15 cellular contexts compared by ENCODE assay signal in genomic region chr7:11082552-11083213, GRCh38.
DNase-seq lines count a peak whose midpoint lies in the region; ATAC-seq and TF ChIP-seq lines count a peak whose summit lies in the region.
"Had no signal": no experiment of that assay in that cellular context is flagged by ENCODE, and none has a peak within 500 bp of the region (broad histone marks: within the 10 kb centered on the region; RNA-seq: fewer than 3 reads in every experiment).

No MANE protein-coding gene starts in this region.

- H3K4me1 Mint-ChIP-seq in activated T-helper 1 cell treated with anti-CD3 and anti-CD28 coated beads, Interleukin-12 subunit alpha, Interleukin-12 subunit beta, Interleukin-2, Interleukin-4 antibody, amounts not matched to agents 30 ng/mL and 10 ng/mL and 1 ng/mL, durations not matched to agents 14 hours and 24 hours and 36 hours (ENCODE audit: low read depth): peaks cover 12% of the 10 kb centered on the region
- no peaks in the 10 kb centered on the region for H3K4me1 Mint-ChIP-seq in glutamatergic neuron (ENCODE audit: low read depth, unreplicated experiment)
- H3K4me1 Mint-ChIP-seq: memory B cell had no signal

- peak overlapping the region; percentile 30 for H3K27ac Mint-ChIP-seq in activated T-helper 1 cell treated with anti-CD3 and anti-CD28 coated beads, Interleukin-12 subunit alpha, Interleukin-12 subunit beta, Interleukin-2, Interleukin-4 antibody, amounts not matched to agents 30 ng/mL and 10 ng/mL and 1 ng/mL, durations not matched to agents 14 hours and 24 hours and 36 hours
- H3K27ac Mint-ChIP-seq in glutamatergic neuron (ENCODE audit: unreplicated experiment): peak overlapping the region; percentile 22
- H3K27ac Mint-ChIP-seq: memory B cell had no signal

- ATAC-seq in GM21528 (IDR thresholded peaks at IDR 0.05; ENCODE audit: low FRiP score, unreplicated experiment) (no peak), HG03520 (IDR thresholded peaks at IDR 0.05; ENCODE audit: unreplicated experiment) (no peak)
- ATAC-seq: heart left ventricle had no signal

- peaks cover 3% of the 10 kb centered on the region; the same call in 1 of the 2 replicates for H3F3A ChIP-seq in GM23248 (ENCODE audit: insufficient read depth)

- H3K4me3 ChIP-seq in GM23248: no peak overlapping the region
- H3K4me3 ChIP-seq: dorsolateral prefrontal cortex, heart left ventricle, right atrium auricular region, tibial artery had no signal

- H3K27ac ChIP-seq in 22Rv1: peak overlapping the region; percentile 30
- H3K27ac ChIP-seq in GM23248: no peak overlapping the region
- H3K27ac ChIP-seq: dorsolateral prefrontal cortex, heart left ventricle, right atrium auricular region, tibial artery had no signal

- no peaks in the 10 kb centered on the region for H3K79me2 ChIP-seq in GM23248 (ENCODE audit: insufficient read depth)

- 100% methylated on average over 2 of the region's 2 CpGs for WGBS in GM23248 (ENCODE audit: low coverage in 1 of 2, low lambda C conversion rate in 2 of 2, missing lambda C conversion rate in 2 of 2), 2 experiments

- H3K9ac ChIP-seq in GM23248: no peak overlapping the region

- no peaks in the 10 kb centered on the region for H3K9me3 Mint-ChIP-seq in activated T-helper 1 cell treated with anti-CD3 and anti-CD28 coated beads, Interleukin-12 subunit alpha, Interleukin-12 subunit beta, Interleukin-2, Interleukin-4 antibody, amounts not matched to agents 30 ng/mL and 10 ng/mL and 1 ng/mL, durations not matched to agents 14 hours and 24 hours and 36 hours
- H3K9me3 Mint-ChIP-seq in glutamatergic neuron (ENCODE audit: unreplicated experiment): no peaks in the 10 kb centered on the region

- H3K27me3 Mint-ChIP-seq in activated T-helper 1 cell treated with anti-CD3 and anti-CD28 coated beads, Interleukin-12 subunit alpha, Interleukin-12 subunit beta, Interleukin-2, Interleukin-4 antibody, amounts not matched to agents 30 ng/mL and 10 ng/mL and 1 ng/mL, durations not matched to agents 14 hours and 24 hours and 36 hours (ENCODE audit: insufficient read depth): no peaks in the 10 kb centered on the region
- no peaks in the 10 kb centered on the region for H3K27me3 Mint-ChIP-seq in glutamatergic neuron (ENCODE audit: unreplicated experiment)
- H3K27me3 Mint-ChIP-seq: memory B cell had no signal

- no peaks in the 10 kb centered on the region for H3K4me1 ChIP-seq in GM23248 (ENCODE audit: insufficient read depth)
- H3K4me1 ChIP-seq: heart left ventricle, right atrium auricular region, tibial artery had no signal

- H3K27me3 ChIP-seq in GM23248 (replicated peaks; ENCODE audit: insufficient read depth): no peaks in the 10 kb centered on the region
- H3K27me3 ChIP-seq: dorsolateral prefrontal cortex, heart left ventricle, right atrium auricular region, tibial artery had no signal

- no peaks in the 10 kb centered on the region for H3K9me2 ChIP-seq in GM23248 (ENCODE audit: insufficient read depth)

- DNase-seq in GM03348 (ENCODE audit: low spot score) (peak; percentile 5), glutamatergic neuron (no peak), GM23248 (no peak), NCI-H1694 treated with DMSO at 0.1 percent for 48 hours (lab: John Stamatoyannopoulos, UW) (no peak)
- DNase-seq in activated T-helper 1 cell treated with anti-CD3 and anti-CD28 coated beads, Interleukin-12 subunit alpha, Interleukin-12 subunit beta, Interleukin-2, Interleukin-4 antibody, amounts not matched to agents 30 ng/mL and 10 ng/mL and 1 ng/mL, durations not matched to agents 14 hours and 24 hours and 36 hours (ENCODE audit: low spot score): no peak
- DNase-seq: activated CD4-positive, alpha-beta T cell treated with anti-CD3 and anti-CD28 coated beads for 1 hour; dorsolateral prefrontal cortex; heart left ventricle; MV-4-11; tibial artery had no signal

- TF ChIP-seq CTCF in 22Rv1 (IDR thresholded peaks at IDR 0.05) (no peak), glutamatergic neuron (IDR thresholded peaks at IDR 0.05; ENCODE audit: partially characterized antibody, unreplicated experiment) (no peak)

- no peak overlapping the region for H2AFZ ChIP-seq in GM23248

- 0 out of 2 replicates have a peak, but pooled peaks cover 3% of the 10 kb centered on the region for H3K36me3 ChIP-seq in GM23248 (ENCODE audit: low read depth)
- H3K36me3 ChIP-seq: right atrium auricular region had no signal

- H3K4me3 Mint-ChIP-seq in activated T-helper 1 cell treated with anti-CD3 and anti-CD28 coated beads, Interleukin-12 subunit alpha, Interleukin-12 subunit beta, Interleukin-2, Interleukin-4 antibody, amounts not matched to agents 30 ng/mL and 10 ng/mL and 1 ng/mL, durations not matched to agents 14 hours and 24 hours and 36 hours: no peak overlapping the region
- H3K4me3 Mint-ChIP-seq in glutamatergic neuron (ENCODE audit: unreplicated experiment): no peak overlapping the region
- H3K4me3 Mint-ChIP-seq: memory B cell had no signal

- in situ Hi-C loops in GM23248 (cut with MboI): no loop called here

- H3K36me3 Mint-ChIP-seq in activated T-helper 1 cell treated with anti-CD3 and anti-CD28 coated beads, Interleukin-12 subunit alpha, Interleukin-12 subunit beta, Interleukin-2, Interleukin-4 antibody, amounts not matched to agents 30 ng/mL and 10 ng/mL and 1 ng/mL, durations not matched to agents 14 hours and 24 hours and 36 hours (ENCODE audit: low read depth): peaks cover 9% of the 10 kb centered on the region
- H3K36me3 Mint-ChIP-seq in glutamatergic neuron (ENCODE audit: unreplicated experiment): peaks cover 4% of the 10 kb centered on the region

- intact Hi-C loops in activated T-helper 1 cell treated with anti-CD3 and anti-CD28 coated beads, Interleukin-12 subunit alpha, Interleukin-12 subunit beta, Interleukin-2, Interleukin-4 antibody, amounts not matched to agents 30 ng/mL and 10 ng/mL and 1 ng/mL, durations not matched to agents 14 hours and 24 hours and 36 hours (cut with micrococcal nuclease): no loop called here

- H3K4me2 ChIP-seq in GM23248 (ENCODE audit: unreplicated experiment): no peak overlapping the region

- no peaks in the 10 kb centered on the region for H3K9me3 ChIP-seq in GM23248 (ENCODE audit: low read depth)
- H3K9me3 ChIP-seq: right atrium auricular region, tibial artery had no signal

- H4K20me1 ChIP-seq in GM23248 (ENCODE audit: insufficient read depth): no peaks in the 10 kb centered on the region
